Comparison of ENCODE assay signal across 8 cellular contexts in the genomic region with DNA sequence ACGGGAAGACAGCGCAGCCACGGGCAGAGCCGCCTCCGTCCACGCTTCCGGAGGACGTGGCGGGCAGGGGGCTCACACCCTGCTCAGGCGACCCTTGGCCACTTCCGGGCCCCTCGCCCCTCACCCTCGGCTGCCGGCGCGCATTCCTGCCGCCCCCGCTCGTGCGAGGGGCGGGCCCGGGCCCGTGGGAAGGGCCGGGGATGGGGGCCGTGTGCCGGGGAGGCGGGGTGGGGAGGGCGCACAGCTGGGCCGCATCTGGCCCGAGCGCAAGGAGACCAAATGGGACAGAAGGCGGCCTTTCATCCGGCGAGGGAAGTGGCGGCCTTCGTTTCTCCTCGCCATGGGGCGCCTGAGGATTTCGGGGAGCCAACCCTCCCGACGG. TPM values are rescaled to one million over a fixed set of nuclear protein-coding genes. Genes with fewer than 3 reads are reported as not detected.
DNase-seq lines count a peak whose midpoint lies in the region; ATAC-seq lines count a peak whose summit lies in the region.

No MANE protein-coding gene starts in this region.

- no peak overlapping the region for H3K27ac Mint-ChIP-seq in activated T-helper 17 cell treated with anti-CD3 and anti-CD28 coated beads, Interleukin-2, amount 50 U/mL, for 72 hours
- H3K27ac Mint-ChIP-seq in immature natural killer cell = peak overlapping the region; percentile 57 to 86 (median 76)
- no peak overlapping the region for H3K27ac Mint-ChIP-seq in stimulated activated naive CD8-positive, alpha-beta T cell treated with anti-CD3 and anti-CD28 coated beads, Interleukin-15, amount 100 ng/mL, for 72 hours

- peak; percentile 83 for DNase-seq in DMS53 (lab: John Stamatoyannopoulos, UW)
- DNase-seq in DMS53 treated with DMSO at 0.1 percent for 48 hours (lab: John Stamatoyannopoulos, UW; ENCODE audit: unreplicated experiment) = no peak
- DNase-seq in immature natural killer cell = no peak
- DNase-seq in stimulated activated naive CD8-positive, alpha-beta T cell treated with anti-CD3 and anti-CD28 coated beads, Interleukin-15, amount 100 ng/mL, for 72 hours = no peak
- DNase-seq in DMS153 (lab: John Stamatoyannopoulos, UW) = no peak
- DNase-seq in cerebellum (ENCODE audit: low spot score) = no peak

- no peak for ATAC-seq in activated T-helper 17 cell treated with anti-CD3 and anti-CD28 coated beads, Interleukin-2, amount 50 U/mL, for 72 hours (replicated peaks)
- ATAC-seq in stimulated activated naive CD8-positive, alpha-beta T cell treated with anti-CD3 and anti-CD28 coated beads, Interleukin-15, amount 100 ng/mL, for 72 hours = no peak
- no peak for ATAC-seq in GM19035 (IDR thresholded peaks at IDR 0.05; ENCODE audit: unreplicated experiment)

- no peaks in the 10 kb centered on the region for H3K27me3 Mint-ChIP-seq in activated T-helper 17 cell treated with anti-CD3 and anti-CD28 coated beads, Interleukin-2, amount 50 U/mL, for 72 hours
- H3K27me3 Mint-ChIP-seq in immature natural killer cell (ENCODE audit: low read depth in 3 of 3) = peaks cover 13 to 36% (median 25%) of the 10 kb centered on the region in 3 donors
- H3K27me3 Mint-ChIP-seq in stimulated activated naive CD8-positive, alpha-beta T cell treated with anti-CD3 and anti-CD28 coated beads, Interleukin-15, amount 100 ng/mL, for 72 hours = no peaks in the 10 kb centered on the region

- peaks cover 26% of the 10 kb centered on the region for H3K36me3 Mint-ChIP-seq in activated T-helper 17 cell treated with anti-CD3 and anti-CD28 coated beads, Interleukin-2, amount 50 U/mL, for 72 hours (ENCODE audit: low read depth)
- H3K36me3 Mint-ChIP-seq in immature natural killer cell = peaks cover 0 to 5% (median 0%) of the 10 kb centered on the region in 3 donors

- peak overlapping the region; percentile 61 for H3K4me3 Mint-ChIP-seq in activated T-helper 17 cell treated with anti-CD3 and anti-CD28 coated beads, Interleukin-2, amount 50 U/mL, for 72 hours
- H3K4me3 Mint-ChIP-seq in immature natural killer cell = peak overlapping the region; percentile 74 to 86 (median 81)
- H3K4me3 Mint-ChIP-seq in stimulated activated naive CD8-positive, alpha-beta T cell treated with anti-CD3 and anti-CD28 coated beads, Interleukin-15, amount 100 ng/mL, for 72 hours = peak overlapping the region; percentile 68 to 73

- H3K9me3 Mint-ChIP-seq in activated T-helper 17 cell treated with anti-CD3 and anti-CD28 coated beads, Interleukin-2, amount 50 U/mL, for 72 hours = no peaks in the 10 kb centered on the region
- no peaks in the 10 kb centered on the region for H3K9me3 Mint-ChIP-seq in immature natural killer cell
- no peaks in the 10 kb centered on the region for H3K9me3 Mint-ChIP-seq in stimulated activated naive CD8-positive, alpha-beta T cell treated with anti-CD3 and anti-CD28 coated beads, Interleukin-15, amount 100 ng/mL, for 72 hours

- H3K4me1 Mint-ChIP-seq in activated T-helper 17 cell treated with anti-CD3 and anti-CD28 coated beads, Interleukin-2, amount 50 U/mL, for 72 hours = peaks cover 6% of the 10 kb centered on the region
- peaks cover 33 to 37% of the 10 kb centered on the region in 2 donors for H3K4me1 Mint-ChIP-seq in immature natural killer cell
- H3K4me1 Mint-ChIP-seq in stimulated activated naive CD8-positive, alpha-beta T cell treated with anti-CD3 and anti-CD28 coated beads, Interleukin-15, amount 100 ng/mL, for 72 hours = peaks cover 38% of the 10 kb centered on the region

RNA-seq across cellular contexts. Expression of a gene that starts 0.8 kb away (rescaled TPM):
- total RNA-seq in activated T-helper 17 cell treated with anti-CD3 and anti-CD28 coated beads, Interleukin-2, amount 50 U/mL, for 72 hours = 10 to 100 TPM; 42.6 to 48.8 TPM
- 1 to 10 TPM; 2.2 to 2.6 (median 2.3) TPM for polyA plus RNA-seq in immature natural killer cell
- total RNA-seq in cerebellum = 31.3 TPM

RNA-seq across cellular contexts. Expression of a gene that starts 36.6 kb away (rescaled TPM):
- total RNA-seq in activated T-helper 17 cell treated with anti-CD3 and anti-CD28 coated beads, Interleukin-2, amount 50 U/mL, for 72 hours = 10 to 100 TPM; 34.0 to 42.8 TPM
- polyA plus RNA-seq in immature natural killer cell = 10 to 100 TPM; 15.0 to 42.4 (median 19.2) TPM
- total RNA-seq in cerebellum = 17.4 TPM

RNA-seq across cellular contexts. Expression of a gene that starts 40.1 kb away (rescaled TPM):
- total RNA-seq in activated T-helper 17 cell treated with anti-CD3 and anti-CD28 coated beads, Interleukin-2, amount 50 U/mL, for 72 hours = 10 to 100 TPM; 11.2 to 15.3 TPM
- 1 to 10 TPM in 2 of 3 donors, not detected in 1; 1.9 to 4.2 TPM for polyA plus RNA-seq in immature natural killer cell
- 18.9 TPM for total RNA-seq in cerebellum

RNA-seq across cellular contexts. Expression of a gene that starts 42.5 kb away (rescaled TPM):
- total RNA-seq in activated T-helper 17 cell treated with anti-CD3 and anti-CD28 coated beads, Interleukin-2, amount 50 U/mL, for 72 hours = not detected
- polyA plus RNA-seq in immature natural killer cell = not detected
- not detected for total RNA-seq in cerebellum

Comparison
In these comparisons a context has a peak if more than half of its experiments do, and no peak if none do; other contexts are left out.
1. H3K27ac Mint-ChIP-seq: peak in immature natural killer cell (6 of 6); none in activated T-helper 17 cell treated with anti-CD3 and anti-CD28 coated beads, Interleukin-2, amount 50 U/mL, for 72 hours (single experiment) and stimulated activated naive CD8-positive, alpha-beta T cell treated with anti-CD3 and anti-CD28 coated beads, Interleukin-15, amount 100 ng/mL, for 72 hours (0 of 2).
2. Peak in every context shown above with its lines, with median percentiles within 50 percentile points of each other: H3K4me3 Mint-ChIP-seq.